In the genomic region with DNA sequence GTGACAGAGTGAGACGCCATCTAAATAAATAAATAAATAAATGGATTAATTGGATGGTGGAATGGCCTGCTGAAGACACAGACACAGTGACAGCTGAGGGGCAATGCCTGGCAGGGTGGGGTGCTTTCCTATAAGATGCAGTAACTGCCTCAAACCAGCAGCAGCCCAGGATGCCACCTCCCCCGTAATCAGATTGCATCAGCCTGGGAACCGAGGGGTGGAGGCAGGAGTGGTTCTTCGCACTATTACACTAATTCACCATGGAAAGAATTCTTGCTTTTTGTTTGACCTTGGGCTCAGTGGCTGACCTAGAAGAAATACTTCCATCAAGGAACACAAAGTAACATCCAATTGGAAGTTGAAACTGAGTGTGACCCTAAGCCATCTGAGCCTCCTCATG, we compare ENCODE assay signal across 1 cellular context.
TF ChIP-seq lines count a peak whose summit lies in the region.

No MANE protein-coding gene starts in this region.

TF ChIP-seq in K562, 482 proteins besides CTCF, POLR2A, EP300 and RAD21 (continued from another document):
- TF ChIP-seq, protein P1, sequence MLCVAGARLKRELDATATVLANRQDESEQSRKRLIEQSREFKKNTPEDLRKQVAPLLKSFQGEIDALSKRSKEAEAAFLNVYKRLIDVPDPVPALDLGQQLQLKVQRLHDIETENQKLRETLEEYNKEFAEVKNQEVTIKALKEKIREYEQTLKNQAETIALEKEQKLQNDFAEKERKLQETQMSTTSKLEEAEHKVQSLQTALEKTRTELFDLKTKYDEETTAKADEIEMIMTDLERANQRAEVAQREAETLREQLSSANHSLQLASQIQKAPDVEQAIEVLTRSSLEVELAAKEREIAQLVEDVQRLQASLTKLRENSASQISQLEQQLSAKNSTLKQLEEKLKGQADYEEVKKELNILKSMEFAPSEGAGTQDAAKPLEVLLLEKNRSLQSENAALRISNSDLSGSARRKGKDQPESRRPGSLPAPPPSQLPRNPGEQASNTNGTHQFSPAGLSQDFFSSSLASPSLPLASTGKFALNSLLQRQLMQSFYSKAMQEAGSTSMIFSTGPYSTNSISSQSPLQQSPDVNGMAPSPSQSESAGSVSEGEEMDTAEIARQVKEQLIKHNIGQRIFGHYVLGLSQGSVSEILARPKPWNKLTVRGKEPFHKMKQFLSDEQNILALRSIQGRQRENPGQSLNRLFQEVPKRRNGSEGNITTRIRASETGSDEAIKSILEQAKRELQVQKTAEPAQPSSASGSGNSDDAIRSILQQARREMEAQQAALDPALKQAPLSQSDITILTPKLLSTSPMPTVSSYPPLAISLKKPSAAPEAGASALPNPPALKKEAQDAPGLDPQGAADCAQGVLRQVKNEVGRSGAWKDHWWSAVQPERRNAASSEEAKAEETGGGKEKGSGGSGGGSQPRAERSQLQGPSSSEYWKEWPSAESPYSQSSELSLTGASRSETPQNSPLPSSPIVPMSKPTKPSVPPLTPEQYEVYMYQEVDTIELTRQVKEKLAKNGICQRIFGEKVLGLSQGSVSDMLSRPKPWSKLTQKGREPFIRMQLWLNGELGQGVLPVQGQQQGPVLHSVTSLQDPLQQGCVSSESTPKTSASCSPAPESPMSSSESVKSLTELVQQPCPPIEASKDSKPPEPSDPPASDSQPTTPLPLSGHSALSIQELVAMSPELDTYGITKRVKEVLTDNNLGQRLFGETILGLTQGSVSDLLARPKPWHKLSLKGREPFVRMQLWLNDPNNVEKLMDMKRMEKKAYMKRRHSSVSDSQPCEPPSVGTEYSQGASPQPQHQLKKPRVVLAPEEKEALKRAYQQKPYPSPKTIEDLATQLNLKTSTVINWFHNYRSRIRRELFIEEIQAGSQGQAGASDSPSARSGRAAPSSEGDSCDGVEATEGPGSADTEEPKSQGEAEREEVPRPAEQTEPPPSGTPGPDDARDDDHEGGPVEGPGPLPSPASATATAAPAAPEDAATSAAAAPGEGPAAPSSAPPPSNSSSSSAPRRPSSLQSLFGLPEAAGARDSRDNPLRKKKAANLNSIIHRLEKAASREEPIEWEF (CRISPR knock-in tag; IDR thresholded peaks at IDR 0.05) = no peak
- TF ChIP-seq HNRNPLL (IDR thresholded peaks at IDR 0.05; ENCODE audit: low read depth, low read length, poor library complexity, severe bottlenecking) (no peak), PHF8 (IDR thresholded peaks at IDR 0.05; ENCODE audit: borderline replicate concordance, low read length) (no peak), PHB2 (IDR thresholded peaks at IDR 0.05; ENCODE audit: low read depth) (no peak), PHF20 (IDR thresholded peaks at IDR 0.05; ENCODE audit: partially characterized antibody) (no peak), NBN (IDR thresholded peaks at IDR 0.05; ENCODE audit: low read depth) (no peak), GTF2E2 (tag; IDR thresholded peaks at IDR 0.05) (no peak), HDAC8 (tag; IDR thresholded peaks at IDR 0.05) (no peak), SIX5 (IDR thresholded peaks at IDR 0.05; ENCODE audit: borderline replicate concordance in 1 of 2, insufficient read depth in 1 of 2, low read depth in 1 of 2, low read length in 2 of 2) (no peak), CBX2 (IDR thresholded peaks at IDR 0.05; ENCODE audit: insufficient read depth, low read length, poor library complexity, severe bottlenecking) (no peak)
